ENCODE assay signal across 7 cellular contexts in the genomic region with DNA sequence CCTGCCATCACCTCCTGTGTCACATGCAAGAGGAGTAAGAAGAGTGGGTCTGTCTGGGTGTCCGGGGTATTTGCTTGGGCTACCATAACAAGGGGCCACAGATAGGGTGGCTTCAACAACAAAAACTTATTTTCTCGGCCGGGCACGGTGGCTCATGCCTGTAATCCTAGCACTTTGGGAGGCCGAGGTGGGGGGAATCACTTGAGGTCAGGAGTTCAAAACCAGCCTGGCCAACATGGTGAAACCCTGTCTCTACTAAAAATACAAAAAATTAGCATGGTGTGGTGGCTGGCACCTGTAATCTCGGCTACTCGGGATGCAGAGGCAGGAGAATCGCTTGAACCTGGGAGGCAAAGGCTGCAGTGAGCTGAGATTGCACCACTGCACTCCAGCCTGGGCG.
A peak's percentile ranks its signal among the peaks of the same experiment; 100 is the strongest.
DNase-seq lines count a peak whose midpoint lies in the region; ATAC-seq, FAIRE-seq and TF ChIP-seq lines count a peak whose summit lies in the region.
"Not testable (repeated sequence)": the region's sequence is repeated elsewhere in the genome, so short reads cannot be mapped to it uniquely, and the experiment has no call there.

No MANE protein-coding gene starts in this region.

- not testable (repeated sequence) for FAIRE-seq in kidney (lab: Jason Lieb, UNC)

- CTCF ChIA-PET in CD8-positive, alpha-beta T cell (lab: Charles Lee): interaction anchor here (5.0 to 11.5 kb wide), 2 partner anchors 12 to 15 kb away, joined by 33 to 120 read pairs; no protein-coding TSS in a partner anchor
- CTCF ChIA-PET in WTC11 (lab: Charles Lee): interaction anchor here (1.0 to 4.8 kb wide), 2 partner anchors 15 to 286 kb away, joined by 3 to 25 read pairs; a partner anchor contains a TSS

- peaks cover 59% of the 10 kb centered on the region for H3K4me1 Mint-ChIP-seq in CD8-positive, alpha-beta T cell (ENCODE audit: low read depth)
- not testable (repeated sequence) for H3K4me1 Mint-ChIP-seq in WTC11
- H3K4me1 Mint-ChIP-seq in activated T-cell treated with anti-CD3 and anti-CD28 coated beads, Interleukin-2, amount 50 U/mL, for 24 hours (ENCODE audit: low read depth): peaks cover 52% of the 10 kb centered on the region
- H3K4me1 Mint-ChIP-seq in activated naive CD4-positive, alpha-beta T cell treated with anti-CD3 and anti-CD28 coated beads, Interleukin-2, amount 50 U/mL, for 24 hours: peaks cover 62% of the 10 kb centered on the region
- peaks cover 28% of the 10 kb centered on the region for H3K4me1 Mint-ChIP-seq in nephron progenitor cell
- H3K4me1 Mint-ChIP-seq in stimulated activated naive CD8-positive, alpha-beta T cell treated with anti-CD3 and anti-CD28 coated beads, Interleukin-15, amount 100 ng/mL, for 72 hours: peaks cover 61% of the 10 kb centered on the region

- H3K36me3 Mint-ChIP-seq in CD8-positive, alpha-beta T cell; WTC11; activated naive CD4-positive, alpha-beta T cell treated with anti-CD3 and anti-CD28 coated beads, Interleukin-2, amount 50 U/mL, for 24 hours: not testable (repeated sequence)
- H3K36me3 Mint-ChIP-seq in activated T-cell treated with anti-CD3 and anti-CD28 coated beads, Interleukin-2, amount 50 U/mL, for 24 hours (ENCODE audit: low read depth): peaks cover 21% of the 10 kb centered on the region
- peaks cover 20% of the 10 kb centered on the region for H3K36me3 Mint-ChIP-seq in nephron progenitor cell (ENCODE audit: low read depth)

- H3K9ac ChIP-seq in kidney (ENCODE audit: low read length in 2 of 2): not testable (repeated sequence)

- H3K4me1 ChIP-seq in CD8-positive, alpha-beta T cell (ENCODE audit: insufficient read depth, low read length): peaks cover 52% of the 10 kb centered on the region
- peaks cover 4 to 16% of the 10 kb centered on the region in 2 donors for H3K4me1 ChIP-seq in kidney (ENCODE audit: control insufficient read depth in 1 of 2, insufficient read depth in 1 of 2, low read depth in 1 of 2, low read length in 2 of 2)

- H3K9me3 Mint-ChIP-seq in CD8-positive, alpha-beta T cell; WTC11; activated T-cell treated with anti-CD3 and anti-CD28 coated beads, Interleukin-2, amount 50 U/mL, for 24 hours; activated naive CD4-positive, alpha-beta T cell treated with anti-CD3 and anti-CD28 coated beads, Interleukin-2, amount 50 U/mL, for 24 hours; nephron progenitor cell; stimulated activated naive CD8-positive, alpha-beta T cell treated with anti-CD3 and anti-CD28 coated beads, Interleukin-15, amount 100 ng/mL, for 72 hours: not testable (repeated sequence)

- peak overlapping the region; percentile 93 for H3K27ac Mint-ChIP-seq in CD8-positive, alpha-beta T cell
- H3K27ac Mint-ChIP-seq in WTC11 (peak overlapping the region; percentile 34; the same call in 1 of the 2 replicates), nephron progenitor cell (peak overlapping the region; percentile 64)
- H3K27ac Mint-ChIP-seq in activated T-cell treated with anti-CD3 and anti-CD28 coated beads, Interleukin-2, amount 50 U/mL, for 24 hours: peak overlapping the region; percentile 91
- peak overlapping the region; percentile 97 for H3K27ac Mint-ChIP-seq in activated naive CD4-positive, alpha-beta T cell treated with anti-CD3 and anti-CD28 coated beads, Interleukin-2, amount 50 U/mL, for 24 hours
- H3K27ac Mint-ChIP-seq in stimulated activated naive CD8-positive, alpha-beta T cell treated with anti-CD3 and anti-CD28 coated beads, Interleukin-15, amount 100 ng/mL, for 72 hours: peak overlapping the region; percentile 85 to 93

- not testable (repeated sequence) for H3K4me3 ChIP-seq in CD8-positive, alpha-beta T cell (ENCODE audit: low read depth, low read length); kidney (ENCODE audit: low read length in 2 of 2)

- not testable (repeated sequence) for TF ChIP-seq CTCF in CD8-positive, alpha-beta T cell (IDR thresholded peaks at IDR 0.05); WTC11 (IDR thresholded peaks at IDR 0.05); kidney (IDR thresholded peaks at IDR 0.05; ENCODE audit: borderline replicate concordance, extremely low read depth, insufficient read depth); nephron progenitor cell (IDR thresholded peaks at IDR 0.05)

- H3K27me3 ChIP-seq in CD8-positive, alpha-beta T cell (ENCODE audit: insufficient read depth, low read length): not testable (repeated sequence)

- not testable (repeated sequence) for H3K27ac ChIP-seq in CD8-positive, alpha-beta T cell (ENCODE audit: low read depth, low read length); kidney (ENCODE audit: low read depth in 2 of 2, low read length in 2 of 2)

- H3K9me3 ChIP-seq in CD8-positive, alpha-beta T cell (ENCODE audit: low read length); kidney (ENCODE audit: control insufficient read depth in 1 of 2, low read length in 2 of 2): not testable (repeated sequence)

- not testable (repeated sequence) for H3K36me3 ChIP-seq in CD8-positive, alpha-beta T cell (ENCODE audit: insufficient read depth, low read length)
- peaks cover 15 to 23% of the 10 kb centered on the region in 2 donors for H3K36me3 ChIP-seq in kidney (ENCODE audit: control insufficient read depth in 1 of 2, insufficient read depth in 2 of 2, low read length in 2 of 2)

- DNase-seq in CD8-positive, alpha-beta T cell: peak in 1 of 7 experiments; percentile 3
- DNase-seq in WTC11 (ENCODE audit: low spot score); nephron progenitor cell; stimulated activated naive CD8-positive, alpha-beta T cell treated with anti-CD3 and anti-CD28 coated beads, Interleukin-15, amount 100 ng/mL, for 72 hours: not testable (repeated sequence)
- peak; percentile 26 for DNase-seq in activated T-cell treated with anti-CD3 and anti-CD28 coated beads, Interleukin-2, amount 50 U/mL, for 24 hours
- DNase-seq in kidney: peak; percentile 4

- not testable (repeated sequence) for H3K4me3 Mint-ChIP-seq in CD8-positive, alpha-beta T cell; WTC11; activated T-cell treated with anti-CD3 and anti-CD28 coated beads, Interleukin-2, amount 50 U/mL, for 24 hours; activated naive CD4-positive, alpha-beta T cell treated with anti-CD3 and anti-CD28 coated beads, Interleukin-2, amount 50 U/mL, for 24 hours; nephron progenitor cell
- H3K4me3 Mint-ChIP-seq in stimulated activated naive CD8-positive, alpha-beta T cell treated with anti-CD3 and anti-CD28 coated beads, Interleukin-15, amount 100 ng/mL, for 72 hours: peak overlapping the region in 1 of 2 donors; percentile 73

- ATAC-seq in CD8-positive, alpha-beta T cell; WTC11; stimulated activated naive CD8-positive, alpha-beta T cell treated with anti-CD3 and anti-CD28 coated beads, Interleukin-15, amount 100 ng/mL, for 72 hours: not testable (repeated sequence)

- POLR2A ChIA-PET in CD8-positive, alpha-beta T cell (lab: Charles Lee); WTC11 (lab: Charles Lee): not testable (repeated sequence)

- intact Hi-C loops in CD8-positive, alpha-beta T cell (cut with DNase I, micrococcal nuclease): loop anchor here (5.0 kb wide), 3 partner anchors 166 to 1141 kb away; a partner anchor contains a TSS
- intact Hi-C loops in kidney (cut with DNase I): not testable (repeated sequence)

- H3K27me3 Mint-ChIP-seq in CD8-positive, alpha-beta T cell (ENCODE audit: low read depth); WTC11 (ENCODE audit: low read depth); activated T-cell treated with anti-CD3 and anti-CD28 coated beads, Interleukin-2, amount 50 U/mL, for 24 hours; activated naive CD4-positive, alpha-beta T cell treated with anti-CD3 and anti-CD28 coated beads, Interleukin-2, amount 50 U/mL, for 24 hours; nephron progenitor cell (ENCODE audit: low read depth, poor library complexity); stimulated activated naive CD8-positive, alpha-beta T cell treated with anti-CD3 and anti-CD28 coated beads, Interleukin-15, amount 100 ng/mL, for 72 hours: not testable (repeated sequence)

Comparison
In these comparisons a context has a peak if more than half of its experiments do, and no peak if none do; other contexts are left out.
1. H3K27ac Mint-ChIP-seq: peak in every context shown above with its lines; median percentile 97 in activated naive CD4-positive, alpha-beta T cell treated with anti-CD3 and anti-CD28 coated beads, Interleukin-2, amount 50 U/mL, for 24 hours; 93 in CD8-positive, alpha-beta T cell; 91 in activated T-cell treated with anti-CD3 and anti-CD28 coated beads, Interleukin-2, amount 50 U/mL, for 24 hours; 89 in stimulated activated naive CD8-positive, alpha-beta T cell treated with anti-CD3 and anti-CD28 coated beads, Interleukin-15, amount 100 ng/mL, for 72 hours; 64 in nephron progenitor cell; 34 in WTC11.